6 cellular contexts compared by ENCODE assay signal in the genomic region with DNA sequence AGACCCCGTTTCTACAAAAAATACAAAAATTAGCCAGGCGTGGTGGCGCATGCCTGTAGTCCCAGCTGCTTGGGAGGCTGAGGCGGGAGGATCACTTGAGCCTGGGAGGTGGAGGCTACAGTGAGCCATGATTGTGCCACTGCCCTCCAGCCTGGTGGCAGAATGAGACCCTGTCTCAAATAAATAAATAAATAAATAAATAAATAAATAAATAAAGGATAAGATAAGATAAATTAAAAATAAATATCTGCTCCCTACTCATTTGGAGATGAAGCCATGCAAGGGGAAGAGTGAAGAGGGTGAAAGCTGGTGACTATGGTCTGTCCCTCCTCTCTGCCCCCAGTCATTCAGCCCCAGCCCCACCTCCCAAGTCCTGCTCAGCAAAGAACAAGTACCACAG. TPM values are rescaled to one million over a fixed set of nuclear protein-coding genes. Genes with fewer than 3 reads are reported as not detected.
"Had no signal": no experiment of that assay in that cellular context is flagged by ENCODE, and none has a peak within 500 bp of the region (broad histone marks: within the 10 kb centered on the region; RNA-seq: fewer than 3 reads in every experiment).

No MANE protein-coding gene starts in this region.

RNA-seq across cellular contexts. Expression of gene GGTA1, which starts 41.2 kb away (rescaled TPM):
- total RNA-seq: HepG2, HT-29, HT1080, IMR-90, K562 had no signal
- polyA plus RNA-seq: HepG2, IgD-negative memory B cell, IMR-90 had no signal
